3 cellular contexts compared by ENCODE assay signal in the genomic region with DNA sequence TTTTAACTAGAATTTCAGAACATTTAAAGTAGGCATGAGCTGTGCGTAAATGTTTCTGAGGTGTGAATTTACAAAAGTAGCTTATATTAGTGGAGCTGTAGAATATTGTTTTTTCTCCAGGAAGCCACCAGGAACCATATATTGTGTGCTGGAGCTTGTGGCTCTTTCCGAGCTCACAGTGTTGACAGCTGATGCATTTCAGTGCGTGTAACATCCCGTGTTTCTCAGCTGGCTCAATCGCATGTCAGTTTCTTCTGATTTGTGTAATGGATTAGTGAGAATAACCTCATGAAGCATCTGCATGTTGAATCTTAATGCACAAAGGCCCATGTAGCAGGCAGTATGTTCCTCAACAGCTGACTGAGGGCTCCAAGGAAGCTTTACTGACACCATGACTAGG.
"Had no signal": no experiment of that assay in that cellular context is flagged by ENCODE, and none has a peak within 500 bp of the region (broad histone marks: within the 10 kb centered on the region; RNA-seq: fewer than 3 reads in every experiment).

No MANE protein-coding gene starts in this region.

- H3K4me3 ChIP-seq: GM12878 had no signal

- DNase-seq: GDM1, GF-D8 had no signal

- ATAC-seq: GM12878 had no signal
